In the genomic region with DNA sequence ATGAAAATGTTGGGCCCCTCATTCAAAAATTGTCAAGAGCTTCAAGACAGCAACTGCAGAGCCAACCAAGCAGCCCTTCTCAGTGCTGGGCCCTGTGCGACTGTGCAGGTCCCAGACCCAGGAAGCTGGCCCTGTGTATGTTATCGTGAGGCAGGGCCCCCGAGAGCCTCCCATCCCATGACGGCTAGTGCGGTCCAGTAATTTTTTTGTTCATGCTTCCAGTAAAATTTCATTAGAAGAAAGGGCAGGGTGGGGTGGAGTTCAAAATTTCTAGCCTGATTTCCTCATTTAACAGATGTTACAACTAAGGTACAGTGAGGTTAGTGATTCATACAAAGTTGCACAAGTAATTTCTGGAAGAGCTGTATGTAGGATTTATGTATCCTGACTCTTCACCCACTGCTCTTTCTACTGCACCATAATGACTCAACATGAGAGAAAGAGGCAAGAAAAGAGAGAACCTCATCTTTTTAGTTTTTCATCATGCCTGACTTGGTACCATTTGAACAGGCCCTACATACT, we compare ENCODE assay signal across 8 cellular contexts.
DNase-seq lines count a peak whose midpoint lies in the region; ATAC-seq and TF ChIP-seq lines count a peak whose summit lies in the region.

No MANE protein-coding gene starts in this region.

- H3K36me3 ChIP-seq in PC-3 (ENCODE audit: low read depth, low read length), result no peaks in the 10 kb centered on the region
- peaks cover 0 to 5% (median 0%) of the 10 kb centered on the region in 4 donors for H3K36me3 ChIP-seq in stomach
- H3K36me3 ChIP-seq in Caco-2 (ENCODE audit: control insufficient read depth, insufficient read depth, low read length), result no peaks in the 10 kb centered on the region

- H3K27ac ChIP-seq in PC-3 (ENCODE audit: low read length) (peak overlapping the region; percentile 81), stomach (peak overlapping the region in 4 of 5 donors; percentile 24 to 81 (median 58))

- ATAC-seq in GM21576 (IDR thresholded peaks at IDR 0.05; ENCODE audit: unreplicated experiment), result peak; percentile 52
- ATAC-seq in PC-3, result peak; percentile 94

- no peaks in the 10 kb centered on the region for H3K79me2 ChIP-seq in PC-3 (ENCODE audit: low read length)

- peaks cover 26% of the 10 kb centered on the region for H3K4me1 ChIP-seq in PC-3 (ENCODE audit: insufficient read depth, low read length)
- peaks cover 0 to 9% (median 4%) of the 10 kb centered on the region in 4 donors for H3K4me1 ChIP-seq in stomach
- no peaks in the 10 kb centered on the region for H3K4me1 ChIP-seq in Caco-2

- no peaks in the 10 kb centered on the region for H3K36me3 Mint-ChIP-seq in Calu3 (ENCODE audit: insufficient read depth, unreplicated experiment)
- no peaks in the 10 kb centered on the region for H3K36me3 Mint-ChIP-seq in progenitor cell of endocrine pancreas (ENCODE audit: insufficient read depth)
- H3K36me3 Mint-ChIP-seq in Caco-2 (ENCODE audit: insufficient read depth, unreplicated experiment), result no peaks in the 10 kb centered on the region

- H3K9me3 ChIP-seq in PC-3 (ENCODE audit: low read length) (no peaks in the 10 kb centered on the region), stomach (no peaks in the 10 kb centered on the region), Caco-2 (no peaks in the 10 kb centered on the region; the same call in 1 of the 2 replicates)

- TF ChIP-seq POLR2A in stomach (IDR thresholded peaks at IDR 0.05), result no peak

- TF ChIP-seq CTCF in Calu3 (IDR thresholded peaks at IDR 0.05; ENCODE audit: unreplicated experiment) (no peak), PC-3 (conservative IDR thresholded peaks at IDR 0.05; ENCODE audit: low read depth, low read length) (no peak), stomach (IDR thresholded peaks at IDR 0.05) (no peak), progenitor cell of endocrine pancreas (IDR thresholded peaks at IDR 0.05; ENCODE audit: unreplicated experiment) (no peak), Caco-2 (IDR thresholded peaks at IDR 0.05; ENCODE audit: insufficient read depth in 1 of 2, low read depth in 1 of 2, low read length in 1 of 2, severe bottlenecking in 1 of 2, unreplicated experiment in 1 of 2) (no peak)

- H3K4me1 Mint-ChIP-seq in Calu3 (ENCODE audit: low read depth, unreplicated experiment) (no peaks in the 10 kb centered on the region), progenitor cell of endocrine pancreas (ENCODE audit: low read depth) (no peaks in the 10 kb centered on the region), Caco-2 (ENCODE audit: low read depth, unreplicated experiment) (no peaks in the 10 kb centered on the region)

- no peaks in the 10 kb centered on the region for H3K9me3 Mint-ChIP-seq in Calu3 (ENCODE audit: low read depth, unreplicated experiment)
- H3K9me3 Mint-ChIP-seq in progenitor cell of endocrine pancreas (ENCODE audit: low read depth), result no peaks in the 10 kb centered on the region
- H3K9me3 Mint-ChIP-seq in Caco-2 (ENCODE audit: unreplicated experiment), result no peaks in the 10 kb centered on the region

- peak; percentile 0 for DNase-seq in Calu3
- peak; percentile 86 for DNase-seq in PC-3
- DNase-seq in fibroblast of peridontal ligament (ENCODE audit: extremely low read depth), result peak; percentile 97
- no peak for DNase-seq in stomach
- no peak for DNase-seq in progenitor cell of endocrine pancreas (ENCODE audit: low spot score, unreplicated experiment)
- DNase-seq in activated effector memory CD4-positive, alpha-beta T cell treated with anti-CD3 and anti-CD28 coated beads, Interleukin-2, amount 50 U/mL, for 16 hours, result no peak
- no peak for DNase-seq in Caco-2

- H3K9me2 ChIP-seq in PC-3 (replicated peaks; ENCODE audit: low read length), result no peaks in the 10 kb centered on the region

- CTCF ChIA-PET in Calu3 (lab: Charles Lee), result no interaction called here
- CTCF ChIA-PET in PC-3 (lab: Charles Lee), result no interaction called here
- CTCF ChIA-PET in Caco-2 (lab: Charles Lee), result no interaction called here

- BruUV-seq in Calu3 (replicated peaks; lab: Mats Ljungman, UMichigan) (no TSS peak), PC-3 (replicated peaks; lab: Mats Ljungman, UMichigan) (no TSS peak), Caco-2 (replicated peaks; lab: Mats Ljungman, UMichigan) (no TSS peak)

- H3K27ac Mint-ChIP-seq in Calu3 (ENCODE audit: unreplicated experiment), result no peak overlapping the region
- H3K27ac Mint-ChIP-seq in progenitor cell of endocrine pancreas, result no peak overlapping the region
- H3K27ac Mint-ChIP-seq in Caco-2 (ENCODE audit: unreplicated experiment), result no peak overlapping the region

- no peak for TF ChIP-seq EP300 in stomach (IDR thresholded peaks at IDR 0.05)

- H3K27me3 Mint-ChIP-seq in Calu3 (ENCODE audit: unreplicated experiment) (no peaks in the 10 kb centered on the region), progenitor cell of endocrine pancreas (no peaks in the 10 kb centered on the region), Caco-2 (ENCODE audit: insufficient read depth, unreplicated experiment) (peaks cover 9% of the 10 kb centered on the region)

- H3F3A ChIP-seq in PC-3 (ENCODE audit: low read length, unreplicated experiment), result no peaks in the 10 kb centered on the region

- intact Hi-C loops in Calu3 (cut with micrococcal nuclease; ENCODE audit: unreplicated experiment), result no loop called here
- intact Hi-C loops in PC-3 (cut with micrococcal nuclease), result no loop called here
- intact Hi-C loops in stomach (cut with DNase I; ENCODE audit: low total_unique reads), result no loop called here
- intact Hi-C loops in Caco-2 (cut with micrococcal nuclease; ENCODE audit: unreplicated experiment), result no loop called here

- no peak overlapping the region for H2AFZ ChIP-seq in PC-3 (ENCODE audit: low read length)

- POLR2A ChIA-PET in PC-3 (lab: Charles Lee; ENCODE audit: unreplicated experiment) (interaction anchor here (0.5 kb wide), 1 partner anchor 40 kb away, joined by 3 read pairs; no protein-coding TSS in a partner anchor), Caco-2 (lab: Charles Lee) (no interaction called here)

- H3K4me2 ChIP-seq in PC-3 (ENCODE audit: low read length), result peak overlapping the region; percentile 47

- H3K4me3 Mint-ChIP-seq in Calu3 (ENCODE audit: low read depth, unreplicated experiment) (no peak overlapping the region), progenitor cell of endocrine pancreas (ENCODE audit: low read depth) (no peak overlapping the region), Caco-2 (ENCODE audit: unreplicated experiment) (no peak overlapping the region)

- H4K20me1 ChIP-seq in PC-3 (ENCODE audit: low read length), result no peaks in the 10 kb centered on the region

- H3K4me3 ChIP-seq in PC-3 (ENCODE audit: low read length), result no peak overlapping the region
- no peak overlapping the region for H3K4me3 ChIP-seq in stomach
- no peak overlapping the region for H3K4me3 ChIP-seq in Caco-2 (ENCODE audit: low read depth, low read length)

- 77 to 90% (median 84%) methylated on average over 5 of the region's 5 CpGs for WGBS in stomach, 5 donors

- H3K9ac ChIP-seq in PC-3 (ENCODE audit: low read length), result peak overlapping the region; percentile 38; the same call in 1 of the 2 replicates

- H3K27me3 ChIP-seq in PC-3 (ENCODE audit: low read length), result no peaks in the 10 kb centered on the region
- no peaks in the 10 kb centered on the region for H3K27me3 ChIP-seq in stomach
- no peaks in the 10 kb centered on the region; the same call in 1 of the 2 replicates for H3K27me3 ChIP-seq in Caco-2 (replicated peaks; ENCODE audit: control insufficient read depth, insufficient read depth, low read length)

Comparison
In these comparisons a context has a peak if more than half of its experiments do, and no peak if none do; other contexts are left out.
1. DNase-seq: peak in Calu3 (single experiment), PC-3 (single experiment) and fibroblast of peridontal ligament (single experiment); none in stomach (single experiment), progenitor cell of endocrine pancreas (single experiment), activated effector memory CD4-positive, alpha-beta T cell treated with anti-CD3 and anti-CD28 coated beads, Interleukin-2, amount 50 U/mL, for 16 hours (single experiment) and Caco-2 (0 of 2).